Comparison of ENCODE assay signal across 9 cellular contexts in genomic region chr7:99392046-99392445, GRCh38. TPM values are rescaled to one million over a fixed set of nuclear protein-coding genes. Genes with fewer than 3 reads are reported as not detected.
DNase-seq lines count a peak whose midpoint lies in the region; TF ChIP-seq lines count a peak whose summit lies in the region.
"Had no signal": no experiment of that assay in that cellular context is flagged by ENCODE, and none has a peak within 500 bp of the region (broad histone marks: within the 10 kb centered on the region; RNA-seq: fewer than 3 reads in every experiment).

No MANE protein-coding gene starts in this region.

- no peak for TF ChIP-seq CTCF in OCI-LY3 (IDR thresholded peaks at IDR 0.05; ENCODE audit: low read depth, low read length)
- TF ChIP-seq CTCF in prostate gland (IDR thresholded peaks at IDR 0.05), result no peak

- H3K4me2 ChIP-seq in OCI-LY3 (ENCODE audit: low read length), result peak overlapping the region; percentile 44

- peaks cover 6% of the 10 kb centered on the region; the same call in 1 of the 2 replicates for H3K79me2 ChIP-seq in OCI-LY3 (ENCODE audit: low read length)

- peak overlapping the region; percentile 50 for H3K9ac ChIP-seq in ES-I3 (ENCODE audit: low read depth, low read length)
- H3K9ac ChIP-seq in OCI-LY3 (ENCODE audit: low read length), result no peak overlapping the region; the same call in 1 of the 2 replicates

- no peak for TF ChIP-seq POLR2A in prostate gland (IDR thresholded peaks at IDR 0.05)

- H3K27ac ChIP-seq in OCI-LY3 (ENCODE audit: low read length), result no peak overlapping the region
- H3K27ac ChIP-seq in esophagus (ENCODE audit: low read depth in 2 of 2, low read length in 1 of 2), result peak overlapping the region; percentile 85 to 87
- peak overlapping the region; percentile 66 to 68 for H3K27ac ChIP-seq in prostate gland

- DNase-seq in prostate gland (ENCODE audit: low spot score) (no peak), NCI-H524 (lab: John Stamatoyannopoulos, UW) (no peak), NCI-H510A (lab: John Stamatoyannopoulos, UW) (no peak)
- DNase-seq in activated effector memory CD4-positive, alpha-beta T cell treated with Interleukin-2 at 50 U/mL for 16 hours, result no peak
- DNase-seq: activated CD8-positive, alpha-beta memory T cell treated with anti-CD3 and anti-CD28 coated beads, Interleukin-2, amount 50 U/mL, for 48 hours; midbrain had no signal

- no peak overlapping the region for H2AFZ ChIP-seq in OCI-LY3 (ENCODE audit: low read depth, low read length)

- H3K4me1 ChIP-seq in ES-I3 (ENCODE audit: insufficient read depth, low read length) (peaks cover 2% of the 10 kb centered on the region; the same call in 1 of the 2 replicates), OCI-LY3 (ENCODE audit: low read length) (peaks cover 6% of the 10 kb centered on the region; the same call in 1 of the 2 replicates), esophagus (ENCODE audit: control insufficient read depth in 2 of 2, insufficient read depth in 2 of 2, low read length in 1 of 2) (peaks cover 2 to 6% of the 10 kb centered on the region in 2 donors), prostate gland (replicated peaks) (peaks cover 5% of the 10 kb centered on the region)

- peaks cover 9% of the 10 kb centered on the region for H3K36me3 ChIP-seq in ES-I3 (ENCODE audit: insufficient read depth, low read length)
- H3K36me3 ChIP-seq in OCI-LY3 (replicated peaks; ENCODE audit: low read depth, low read length), result peaks cover 60% of the 10 kb centered on the region
- peaks cover 9 to 36% of the 10 kb centered on the region in 2 donors for H3K36me3 ChIP-seq in esophagus (ENCODE audit: control insufficient read depth in 2 of 2, insufficient read depth in 2 of 2, low read length in 1 of 2)
- peaks cover 0 to 6% of the 10 kb centered on the region in 2 donors for H3K36me3 ChIP-seq in prostate gland

- H3K9me3 ChIP-seq in ES-I3 (ENCODE audit: control insufficient read depth, insufficient read depth, low read length) (no peaks in the 10 kb centered on the region), OCI-LY3 (ENCODE audit: insufficient read depth, low read length) (no peaks in the 10 kb centered on the region), esophagus (ENCODE audit: control insufficient read depth in 2 of 2, insufficient read depth in 1 of 2, low read depth in 1 of 2, low read length in 1 of 2) (no peaks in the 10 kb centered on the region), prostate gland (no peaks in the 10 kb centered on the region)

- peak overlapping the region; percentile 49 for H3K4me3 ChIP-seq in OCI-LY3 (ENCODE audit: low read length)
- peak overlapping the region in 1 of 2 donors; percentile 64 for H3K4me3 ChIP-seq in esophagus (ENCODE audit: low read depth in 1 of 2, low read length in 2 of 2)
- H3K4me3 ChIP-seq in prostate gland, result peak overlapping the region in 1 of 2 donors; percentile 42

- WGBS in esophagus, 2 donors, result 49 to 57% methylated on average over 8 of the region's 8 CpGs
- 55% methylated on average over 8 of the region's 8 CpGs for WGBS in prostate gland

- intact Hi-C loops in prostate gland (cut with DNase I), result loop anchor here (10.0 kb wide), 1 partner anchor 67 kb away; the partner anchor contains the start of gene ARPC1A

- no peaks in the 10 kb centered on the region for H3K27me3 ChIP-seq in OCI-LY3 (ENCODE audit: low read depth, low read length)
- H3K27me3 ChIP-seq in esophagus (ENCODE audit: control insufficient read depth in 1 of 2, insufficient read depth in 2 of 2, low read length in 2 of 2), result no peaks in the 10 kb centered on the region
- no peaks in the 10 kb centered on the region for H3K27me3 ChIP-seq in prostate gland (replicated peaks; ENCODE audit: insufficient read depth)

- peaks cover 17% of the 10 kb centered on the region; the same call in 1 of the 2 replicates for H4K20me1 ChIP-seq in OCI-LY3 (ENCODE audit: insufficient read depth, low read length)

RNA-seq across cellular contexts. Expression of gene PDAP1, which starts 16.4 kb away (rescaled TPM):
- polyA plus RNA-seq in esophagus, result 100 to 1,000 TPM; 110 to 182 TPM
- total RNA-seq in prostate gland, result 100 to 1,000 TPM in 1 of 2 donors, 10 to 100 TPM in 1; 98.6 to 103 TPM

RNA-seq across cellular contexts. Expression of gene BUD31, which starts 16.7 kb away (rescaled TPM):
- polyA plus RNA-seq in esophagus, result 100 to 1,000 TPM in 1 of 2 donors, 10 to 100 TPM in 1; 93.8 to 100 TPM
- total RNA-seq in prostate gland, result 10 to 100 TPM; 73.8 to 78.3 TPM

RNA-seq across cellular contexts. Expression of gene ARPC1B, which starts 17.5 kb away (rescaled TPM):
- 10 to 100 TPM; 18.0 to 55.7 TPM for polyA plus RNA-seq in esophagus
- total RNA-seq in prostate gland, result 10 to 100 TPM; 85.4 to 86.5 TPM

RNA-seq across cellular contexts. Expression of gene PTCD1, which starts 46.6 kb away (rescaled TPM):
- polyA plus RNA-seq in esophagus, result 1 to 10 TPM; 3.2 to 3.6 TPM
- total RNA-seq in prostate gland, result 10 to 100 TPM in 1 of 2 donors, 1 to 10 TPM in 1; 9.1 to 11.8 TPM

RNA-seq across cellular contexts. Expression of gene CPSF4, which starts 46.7 kb away (rescaled TPM):
- 10 to 100 TPM; 22.5 to 24.3 TPM for polyA plus RNA-seq in esophagus
- 10 to 100 TPM; 40.4 to 97.4 TPM for total RNA-seq in prostate gland
